1 cellular context compared by ENCODE assay signal in genomic region chr2:27088644-27089043, GRCh38.
TF ChIP-seq lines count a peak whose summit lies in the region.

No MANE protein-coding gene starts in this region.

TF ChIP-seq in HepG2, 621 proteins besides CTCF, POLR2A, EP300 and RAD21:
- TF ChIP-seq, protein P1, sequence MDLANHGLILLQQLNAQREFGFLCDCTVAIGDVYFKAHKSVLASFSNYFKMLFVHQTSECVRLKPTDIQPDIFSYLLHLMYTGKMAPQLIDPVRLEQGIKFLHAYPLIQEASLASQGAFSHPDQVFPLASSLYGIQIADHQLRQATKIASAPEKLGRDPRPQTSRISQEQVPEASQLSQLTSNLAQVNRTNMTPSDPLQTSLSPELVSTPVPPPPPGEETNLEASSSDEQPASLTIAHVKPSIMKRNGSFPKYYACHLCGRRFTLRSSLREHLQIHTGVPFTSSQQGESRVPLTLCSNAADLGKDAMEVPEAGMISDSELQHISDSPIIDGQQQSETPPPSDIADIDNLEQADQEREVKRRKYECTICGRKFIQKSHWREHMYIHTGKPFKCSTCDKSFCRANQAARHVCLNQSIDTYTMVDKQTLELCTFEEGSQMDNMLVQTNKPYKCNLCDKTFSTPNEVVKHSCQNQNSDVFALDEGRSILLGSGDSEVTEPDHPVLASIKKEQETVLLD (CRISPR knock-in tag; IDR thresholded peaks at IDR 0.05; ENCODE audit: low read depth), result no peak
- TF ChIP-seq NCOR1 (IDR thresholded peaks at IDR 0.05; ENCODE audit: borderline replicate concordance, low read length) (no peak), ZNF564 (CRISPR knock-in tag; IDR thresholded peaks at IDR 0.05) (no peak), ZXDC (CRISPR knock-in tag; IDR thresholded peaks at IDR 0.05) (no peak), KDM5B (CRISPR knock-in tag; IDR thresholded peaks at IDR 0.05; ENCODE audit: borderline replicate concordance) (no peak), ZBTB10 (CRISPR knock-in tag; IDR thresholded peaks at IDR 0.05; ENCODE audit: borderline replicate concordance) (no peak), SP2 (CRISPR knock-in tag; IDR thresholded peaks at IDR 0.05) (no peak), NFE2 (CRISPR knock-in tag; IDR thresholded peaks at IDR 0.05) (no peak), ZNF510 (CRISPR knock-in tag; IDR thresholded peaks at IDR 0.05; ENCODE audit: low read depth) (no peak), SRSF9 (IDR thresholded peaks at IDR 0.05; ENCODE audit: borderline replicate concordance, insufficient read depth, low read depth, low read length, poor library complexity, severe bottlenecking) (no peak), ARID2 (CRISPR knock-in tag; IDR thresholded peaks at IDR 0.05; ENCODE audit: borderline replicate concordance) (no peak), CHD2 (IDR thresholded peaks at IDR 0.05; ENCODE audit: low read depth, low read length) (no peak)
- TF ChIP-seq, protein P2, sequence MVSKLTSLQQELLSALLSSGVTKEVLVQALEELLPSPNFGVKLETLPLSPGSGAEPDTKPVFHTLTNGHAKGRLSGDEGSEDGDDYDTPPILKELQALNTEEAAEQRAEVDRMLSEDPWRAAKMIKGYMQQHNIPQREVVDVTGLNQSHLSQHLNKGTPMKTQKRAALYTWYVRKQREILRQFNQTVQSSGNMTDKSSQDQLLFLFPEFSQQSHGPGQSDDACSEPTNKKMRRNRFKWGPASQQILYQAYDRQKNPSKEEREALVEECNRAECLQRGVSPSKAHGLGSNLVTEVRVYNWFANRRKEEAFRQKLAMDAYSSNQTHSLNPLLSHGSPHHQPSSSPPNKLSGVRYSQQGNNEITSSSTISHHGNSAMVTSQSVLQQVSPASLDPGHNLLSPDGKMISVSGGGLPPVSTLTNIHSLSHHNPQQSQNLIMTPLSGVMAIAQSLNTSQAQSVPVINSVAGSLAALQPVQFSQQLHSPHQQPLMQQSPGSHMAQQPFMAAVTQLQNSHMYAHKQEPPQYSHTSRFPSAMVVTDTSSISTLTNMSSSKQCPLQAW (CRISPR knock-in tag; IDR thresholded peaks at IDR 0.05), result no peak; the same call in 1 of the 2 replicates
- TF ChIP-seq, protein P3, sequence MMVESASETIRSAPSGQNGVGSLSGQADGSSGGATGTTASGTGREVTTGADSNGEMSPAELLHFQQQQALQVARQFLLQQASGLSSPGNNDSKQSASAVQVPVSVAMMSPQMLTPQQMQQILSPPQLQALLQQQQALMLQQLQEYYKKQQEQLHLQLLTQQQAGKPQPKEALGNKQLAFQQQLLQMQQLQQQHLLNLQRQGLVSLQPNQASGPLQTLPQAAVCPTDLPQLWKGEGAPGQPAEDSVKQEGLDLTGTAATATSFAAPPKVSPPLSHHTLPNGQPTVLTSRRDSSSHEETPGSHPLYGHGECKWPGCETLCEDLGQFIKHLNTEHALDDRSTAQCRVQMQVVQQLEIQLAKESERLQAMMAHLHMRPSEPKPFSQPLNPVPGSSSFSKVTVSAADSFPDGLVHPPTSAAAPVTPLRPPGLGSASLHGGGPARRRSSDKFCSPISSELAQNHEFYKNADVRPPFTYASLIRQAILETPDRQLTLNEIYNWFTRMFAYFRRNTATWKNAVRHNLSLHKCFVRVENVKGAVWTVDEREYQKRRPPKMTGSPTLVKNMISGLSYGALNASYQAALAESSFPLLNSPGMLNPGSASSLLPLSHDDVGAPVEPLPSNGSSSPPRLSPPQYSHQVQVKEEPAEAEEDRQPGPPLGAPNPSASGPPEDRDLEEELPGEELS (CRISPR knock-in tag; IDR thresholded peaks at IDR 0.05), result no peak
- TF ChIP-seq, protein P4, sequence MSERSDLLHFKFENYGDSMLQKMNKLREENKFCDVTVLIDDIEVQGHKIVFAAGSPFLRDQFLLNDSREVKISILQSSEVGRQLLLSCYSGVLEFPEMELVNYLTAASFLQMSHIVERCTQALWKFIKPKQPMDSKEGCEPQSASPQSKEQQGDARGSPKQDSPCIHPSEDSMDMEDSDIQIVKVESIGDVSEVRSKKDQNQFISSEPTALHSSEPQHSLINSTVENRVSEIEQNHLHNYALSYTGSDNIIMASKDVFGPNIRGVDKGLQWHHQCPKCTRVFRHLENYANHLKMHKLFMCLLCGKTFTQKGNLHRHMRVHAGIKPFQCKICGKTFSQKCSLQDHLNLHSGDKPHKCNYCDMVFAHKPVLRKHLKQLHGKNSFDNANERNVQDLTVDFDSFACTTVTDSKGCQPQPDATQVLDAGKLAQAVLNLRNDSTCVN (CRISPR knock-in tag; IDR thresholded peaks at IDR 0.05; ENCODE audit: borderline replicate concordance), result no peak
- TF ChIP-seq, protein P5, sequence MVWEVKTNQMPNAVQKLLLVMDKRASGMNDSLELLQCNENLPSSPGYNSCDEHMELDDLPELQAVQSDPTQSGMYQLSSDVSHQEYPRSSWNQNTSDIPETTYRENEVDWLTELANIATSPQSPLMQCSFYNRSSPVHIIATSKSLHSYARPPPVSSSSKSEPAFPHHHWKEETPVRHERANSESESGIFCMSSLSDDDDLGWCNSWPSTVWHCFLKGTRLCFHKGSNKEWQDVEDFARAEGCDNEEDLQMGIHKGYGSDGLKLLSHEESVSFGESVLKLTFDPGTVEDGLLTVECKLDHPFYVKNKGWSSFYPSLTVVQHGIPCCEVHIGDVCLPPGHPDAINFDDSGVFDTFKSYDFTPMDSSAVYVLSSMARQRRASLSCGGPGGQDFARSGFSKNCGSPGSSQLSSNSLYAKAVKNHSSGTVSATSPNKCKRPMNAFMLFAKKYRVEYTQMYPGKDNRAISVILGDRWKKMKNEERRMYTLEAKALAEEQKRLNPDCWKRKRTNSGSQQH (CRISPR knock-in tag; IDR thresholded peaks at IDR 0.05; ENCODE audit: low read depth), result no peak
